Comparison of ENCODE assay signal across 8 cellular contexts in the genomic region with DNA sequence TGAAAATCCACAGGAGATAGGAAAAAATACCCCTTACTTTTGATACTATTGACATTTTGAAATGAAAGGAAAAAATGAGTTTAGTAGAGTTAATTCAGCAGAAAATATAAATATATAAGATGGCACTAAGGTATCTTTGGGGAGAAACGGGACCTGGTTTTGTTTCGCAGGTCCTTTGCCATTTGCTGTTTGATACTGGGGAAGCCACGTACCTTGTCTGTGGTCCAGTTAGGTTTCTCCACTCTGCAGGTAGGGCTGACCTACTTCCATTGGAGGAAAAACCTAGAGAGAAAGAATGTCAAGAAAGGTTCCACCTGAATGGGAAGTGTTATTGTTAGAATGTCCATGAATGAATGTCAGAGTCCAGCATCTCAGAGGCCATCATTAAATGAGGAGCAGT. TPM values are rescaled to one million over a fixed set of nuclear protein-coding genes. Genes with fewer than 3 reads are reported as not detected.
"Had no signal": no experiment of that assay in that cellular context is flagged by ENCODE, and none has a peak within 500 bp of the region (broad histone marks: within the 10 kb centered on the region; RNA-seq: fewer than 3 reads in every experiment).

No MANE protein-coding gene starts in this region.

- ATAC-seq: HCT116, K562 had no signal

- H3K9me3 Mint-ChIP-seq: HFFc6 had no signal

- H3K4me3 Mint-ChIP-seq: HFFc6 had no signal

- DNase-seq: GM23248, GOT3, H7, HFFc6, IMR-90, KG1 had no signal

- H3K27ac Mint-ChIP-seq: HFFc6 had no signal

RNA-seq across cellular contexts. Expression of a gene that starts 48.1 kb away (rescaled TPM):
- total RNA-seq: GM23248, HFFc6 had no signal
